Comparison of ENCODE assay signal across 1 cellular context in genomic region chr4:6693274-6694176, GRCh38.
TF ChIP-seq lines count a peak whose summit lies in the region.

Gene S100P (plus strand): TSS chr4:6693878. CDS start chr4:6693933, 55 bp downstream.

TF ChIP-seq in HepG2, 621 proteins besides CTCF, POLR2A, EP300 and RAD21 (continues in another document):
- TF ChIP-seq FOXA1 (IDR thresholded peaks at IDR 0.05) (peak; percentile 86), FOXA1 (CRISPR knock-in tag; IDR thresholded peaks at IDR 0.05) (peak; percentile 98), SNRNP70 (IDR thresholded peaks at IDR 0.05; ENCODE audit: low read depth, low read length) (no peak), NFAT5 (CRISPR knock-in tag; IDR thresholded peaks at IDR 0.05) (no peak), PCBP1 (IDR thresholded peaks at IDR 0.05; ENCODE audit: borderline replicate concordance, low read depth, low read length) (no peak), HNF1B (CRISPR knock-in tag; IDR thresholded peaks at IDR 0.05) (peak; percentile 94), ZMYM2 (CRISPR knock-in tag; IDR thresholded peaks at IDR 0.05) (peak; percentile 46; the same call in 1 of the 2 replicates), MIXL1 (CRISPR knock-in tag; IDR thresholded peaks at IDR 0.05) (no peak; the same call in 1 of the 2 replicates), ZNF274 (CRISPR knock-in tag; IDR thresholded peaks at IDR 0.05) (no peak), NFYB (CRISPR knock-in tag; IDR thresholded peaks at IDR 0.05) (peak; percentile 50), SP4 (CRISPR knock-in tag; IDR thresholded peaks at IDR 0.05) (peak; percentile 41; the same call in 1 of the 2 replicates), EED (CRISPR knock-in tag; IDR thresholded peaks at IDR 0.05) (peak; percentile 87; the same call in 1 of the 2 replicates), HDAC1 (CRISPR knock-in tag; IDR thresholded peaks at IDR 0.05) (peak; percentile 79), MBD4 (IDR thresholded peaks at IDR 0.05; ENCODE audit: borderline replicate concordance, low read length) (no peak), ZNF251 (CRISPR knock-in tag; IDR thresholded peaks at IDR 0.05) (no peak), ZNF773 (CRISPR knock-in tag; IDR thresholded peaks at IDR 0.05; ENCODE audit: borderline replicate concordance) (no peak), MEF2D (CRISPR knock-in tag; IDR thresholded peaks at IDR 0.05) (peak; percentile 70; the same call in 1 of the 2 replicates), KMT2A (CRISPR knock-in tag; IDR thresholded peaks at IDR 0.05) (no peak), ZMAT5 (CRISPR knock-in tag; IDR thresholded peaks at IDR 0.05; ENCODE audit: borderline replicate concordance, low read depth) (no peak), KLF11 (CRISPR knock-in tag; IDR thresholded peaks at IDR 0.05) (no peak), ZNF576 (CRISPR knock-in tag; IDR thresholded peaks at IDR 0.05) (0 out of 2 replicates have a peak, but pooled peaks have one; percentile 53), ZNF451 (CRISPR knock-in tag; IDR thresholded peaks at IDR 0.05) (peak; percentile 77), BRCA1 (CRISPR knock-in tag; IDR thresholded peaks at IDR 0.05) (peak; percentile 75; the same call in 1 of the 2 replicates), SP5 (CRISPR knock-in tag; IDR thresholded peaks at IDR 0.05; ENCODE audit: borderline replicate concordance, low read depth) (peak; percentile 98), HMGXB3 (CRISPR knock-in tag; IDR thresholded peaks at IDR 0.05; ENCODE audit: borderline replicate concordance) (peak; percentile 90; the same call in 1 of the 2 replicates), IKZF1 (IDR thresholded peaks at IDR 0.05) (no peak), NCOR1 (IDR thresholded peaks at IDR 0.05; ENCODE audit: borderline replicate concordance, low read length) (no peak), SRSF4 (IDR thresholded peaks at IDR 0.05; ENCODE audit: low read depth, low read length, poor library complexity, severe bottlenecking) (no peak), ZNF441 (CRISPR knock-in tag; IDR thresholded peaks at IDR 0.05; ENCODE audit: borderline replicate concordance) (0 out of 2 replicates have a peak, but pooled peaks have one; percentile 19), ELF1 (CRISPR knock-in tag; IDR thresholded peaks at IDR 0.05) (peak; percentile 92), ZNF616 (CRISPR knock-in tag; IDR thresholded peaks at IDR 0.05; ENCODE audit: low read depth) (no peak), ZNF580 (CRISPR knock-in tag; IDR thresholded peaks at IDR 0.05; ENCODE audit: borderline replicate concordance, low read depth) (peak; percentile 47; the same call in 1 of the 2 replicates), ZNF704 (CRISPR knock-in tag; IDR thresholded peaks at IDR 0.05; ENCODE audit: borderline replicate concordance) (no peak), ZNF678 (CRISPR knock-in tag; IDR thresholded peaks at IDR 0.05) (no peak), NR2F1 (CRISPR knock-in tag; IDR thresholded peaks at IDR 0.05) (no peak; a peak in 1 of 4 replicates), GABPB1 (CRISPR knock-in tag; IDR thresholded peaks at IDR 0.05) (peak; percentile 86), ZNF318 (CRISPR knock-in tag; IDR thresholded peaks at IDR 0.05) (no peak), ZNF180 (CRISPR knock-in tag; IDR thresholded peaks at IDR 0.05; ENCODE audit: borderline replicate concordance, low read depth) (no peak), HMG20B (CRISPR knock-in tag; conservative IDR thresholded peaks at IDR 0.05) (no peak), ZNF138 (CRISPR knock-in tag; IDR thresholded peaks at IDR 0.05; ENCODE audit: low read depth) (no peak), MIER2 (CRISPR knock-in tag; IDR thresholded peaks at IDR 0.05) (no peak), BRD4 (CRISPR knock-in tag; IDR thresholded peaks at IDR 0.05) (peak; percentile 24; the same call in 1 of the 2 replicates), RCOR2 (CRISPR knock-in tag; IDR thresholded peaks at IDR 0.05) (peak; percentile 61; the same call in 1 of the 2 replicates)
